ENCODE assay signal across 8 cellular contexts in the genomic region with DNA sequence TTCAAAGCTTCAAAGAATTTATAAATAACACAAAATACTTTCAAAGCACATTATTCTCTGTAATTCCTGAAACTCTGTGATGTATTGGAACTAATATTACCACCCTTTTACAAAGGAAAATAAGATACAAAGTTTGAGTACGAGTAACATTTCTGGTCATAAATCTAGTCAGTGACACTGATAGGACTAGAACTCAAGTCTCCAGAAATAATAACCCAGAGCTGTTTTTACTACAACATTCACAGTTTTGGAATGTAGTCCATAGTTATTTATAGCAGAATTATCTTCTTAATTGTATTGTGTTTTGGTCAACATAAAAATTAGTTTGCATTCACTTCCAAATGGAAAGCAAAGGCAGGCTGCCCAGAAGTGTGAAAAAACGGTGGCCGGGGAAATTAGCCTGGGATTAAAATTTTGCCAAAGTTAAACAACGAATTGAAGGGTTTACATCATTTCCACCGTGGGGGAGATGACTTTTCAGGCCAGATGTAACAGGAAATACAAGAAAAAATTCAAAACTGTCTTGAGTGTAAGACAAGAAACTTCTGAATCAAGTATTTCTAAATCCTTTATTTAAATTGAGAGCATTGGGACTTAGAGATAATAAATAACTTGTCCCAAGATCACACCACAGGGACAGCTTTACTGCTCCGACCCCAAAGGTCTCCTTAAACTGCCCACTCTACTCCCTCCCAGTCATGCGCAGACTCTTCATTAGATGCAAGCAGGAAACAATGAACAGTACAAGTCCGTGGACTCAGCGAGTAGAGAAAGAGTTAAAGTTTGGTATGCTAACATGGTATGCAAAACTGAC.
DNase-seq lines count a peak whose midpoint lies in the region; ATAC-seq, FAIRE-seq and TF ChIP-seq lines count a peak whose summit lies in the region.

No MANE protein-coding gene starts in this region.

- H3K36me3 ChIP-seq in astrocyte (ENCODE audit: insufficient read depth, low read length): no peaks in the 10 kb centered on the region
- H3K36me3 ChIP-seq in thyroid gland: no peaks in the 10 kb centered on the region

- H3K27me3 Mint-ChIP-seq in astrocyte (ENCODE audit: low read depth, unreplicated experiment): no peaks in the 10 kb centered on the region

- no peak for TF ChIP-seq POLR2A in thyroid gland (IDR thresholded peaks at IDR 0.05)

- peak overlapping the region; percentile 90 for H3K27ac Mint-ChIP-seq in astrocyte (ENCODE audit: unreplicated experiment)

- H3K4me1 ChIP-seq in astrocyte (ENCODE audit: insufficient read depth, low read length) (peaks cover 9% of the 10 kb centered on the region), thyroid gland (peaks cover 20 to 31% of the 10 kb centered on the region in 2 donors)

- H3K9ac ChIP-seq in astrocyte (ENCODE audit: low read length): peak overlapping the region; percentile 90

- TF ChIP-seq CTCF in astrocyte (IDR thresholded peaks at IDR 0.05; ENCODE audit: insufficient read depth, low read depth, low read length): no peak
- TF ChIP-seq CTCF in thyroid gland (IDR thresholded peaks at IDR 0.05): no peak

- peaks cover 7% of the 10 kb centered on the region for H4K20me1 ChIP-seq in astrocyte (ENCODE audit: insufficient read depth, low read length)

- no peaks in the 10 kb centered on the region for H3K9me3 Mint-ChIP-seq in astrocyte (ENCODE audit: unreplicated experiment)

- peaks cover 10% of the 10 kb centered on the region for H3K27me3 ChIP-seq in astrocyte (ENCODE audit: insufficient read depth, low read length)
- no peaks in the 10 kb centered on the region for H3K27me3 ChIP-seq in thyroid gland

- no peak for ATAC-seq in left lobe of liver

- peak; percentile 35 for DNase-seq in AG20443 (ENCODE audit: low spot score)
- peak; percentile 21 for DNase-seq in GM19238 (ENCODE audit: insufficient read length, low spot score)
- peak; percentile 36 for DNase-seq in HTR-8/SVneo (ENCODE audit: insufficient read length, low spot score)
- DNase-seq in astrocyte (ENCODE audit: low read depth): peak; percentile 42
- DNase-seq in kidney tubule cell (ENCODE audit: low spot score): peak; percentile 75
- no peak for DNase-seq in thyroid gland
- no peak for DNase-seq in occipital lobe (lab: John Stamatoyannopoulos, UW)
- DNase-seq in left lobe of liver (ENCODE audit: low spot score): no peak

- peak overlapping the region; percentile 98 for H3K4me2 ChIP-seq in astrocyte (ENCODE audit: low read length)

- H3K4me1 Mint-ChIP-seq in astrocyte (ENCODE audit: low read depth, unreplicated experiment): peaks cover 14% of the 10 kb centered on the region

- intact Hi-C loops in thyroid gland (cut with DNase I): no loop called here

- H3K27ac ChIP-seq in astrocyte (ENCODE audit: low read depth, low read length) (peak overlapping the region; percentile 70), thyroid gland (peak overlapping the region; percentile 89 to 97 (median 95))

- WGBS in thyroid gland, 2 donors: 17 to 22% methylated on average over 9 of the region's 9 CpGs

- H3K4me3 Mint-ChIP-seq in astrocyte (ENCODE audit: unreplicated experiment): peak overlapping the region; percentile 94

- peak overlapping the region; percentile 83 for H2AFZ ChIP-seq in astrocyte (ENCODE audit: low read depth, low read length)

- H3K9me3 ChIP-seq in astrocyte (ENCODE audit: insufficient read depth, low read depth, low read length) (no peaks in the 10 kb centered on the region), thyroid gland (no peaks in the 10 kb centered on the region)

- H3K79me2 ChIP-seq in astrocyte (ENCODE audit: insufficient read depth, low read length): peaks cover 23% of the 10 kb centered on the region

- no peak for FAIRE-seq in HTR-8/SVneo (lab: Jason Lieb, UNC)
- FAIRE-seq in astrocyte (lab: Jason Lieb, UNC): peak; percentile 70

- H3K36me3 Mint-ChIP-seq in astrocyte (ENCODE audit: low read depth, unreplicated experiment): no peaks in the 10 kb centered on the region

- H3K4me3 ChIP-seq in astrocyte (ENCODE audit: insufficient read depth, low read depth, low read length): peak overlapping the region; percentile 87
- H3K4me3 ChIP-seq in thyroid gland (replicated peaks in 1 of 3): peak overlapping the region in 2 of 3 donors; percentile 41 to 91

Comparison
In these comparisons a context has a peak if more than half of its experiments do, and no peak if none do; other contexts are left out.
1. DNase-seq: peak in AG20443 (single experiment), GM19238 (single experiment), HTR-8/SVneo (single experiment), astrocyte (single experiment) and kidney tubule cell (single experiment); none in thyroid gland (0 of 2), occipital lobe (single experiment) and left lobe of liver (single experiment).